Comparison of ENCODE assay signal across 9 cellular contexts in the genomic region with DNA sequence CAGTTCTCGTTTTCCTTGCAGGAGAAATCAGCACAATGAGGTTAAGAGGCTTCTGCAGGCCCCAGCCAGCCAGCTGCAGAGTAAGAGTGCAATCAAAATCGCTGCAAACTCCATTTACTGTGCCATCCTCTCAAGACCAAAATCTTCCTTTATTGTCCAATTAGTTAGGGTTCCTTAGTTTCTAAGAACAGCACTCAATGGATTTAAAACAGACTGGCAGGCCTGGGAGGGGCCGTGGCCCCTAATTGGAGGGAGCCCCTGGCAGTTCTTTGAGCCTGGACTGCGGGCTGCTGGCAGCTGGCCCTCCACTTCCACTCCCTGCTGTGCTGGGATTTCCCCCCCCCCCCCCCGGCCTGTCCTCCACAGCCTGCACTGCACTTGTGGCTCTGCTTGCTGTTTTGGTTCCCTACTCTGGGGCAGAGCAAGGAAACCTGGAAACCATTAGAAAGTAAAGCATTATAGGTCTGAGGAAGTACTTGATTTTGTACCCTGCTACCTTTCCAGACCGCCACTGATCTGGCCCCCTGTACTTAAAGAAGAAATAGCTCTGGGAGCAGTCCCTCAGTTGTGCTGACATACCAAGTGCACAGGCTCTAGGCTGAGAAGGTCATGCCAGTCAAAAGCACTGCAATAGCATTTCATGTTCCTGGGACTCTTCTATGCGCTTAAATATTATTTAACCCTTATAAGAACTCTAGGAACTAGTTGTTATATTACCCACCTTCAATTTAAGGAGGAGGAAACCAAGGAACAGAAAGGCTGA.
DNase-seq lines count a peak whose midpoint lies in the region; ATAC-seq and TF ChIP-seq lines count a peak whose summit lies in the region.
"Had no signal": no experiment of that assay in that cellular context is flagged by ENCODE, and none has a peak within 500 bp of the region (broad histone marks: within the 10 kb centered on the region; RNA-seq: fewer than 3 reads in every experiment).

No MANE protein-coding gene starts in this region.

- H3K9me3 ChIP-seq in HEK293 (ENCODE audit: control insufficient read depth, insufficient read depth, low read depth, low read length) = no peaks in the 10 kb centered on the region
- H3K9me3 ChIP-seq: ascending aorta had no signal

- POLR2A ChIA-PET in HEK293 (lab: Yijun Ruan, JAX) = no interaction called here

- H3K4me1 ChIP-seq in HEK293 (ENCODE audit: control insufficient read depth, insufficient read depth, low read length) = no peaks in the 10 kb centered on the region
- no peaks in the 10 kb centered on the region for H3K4me1 ChIP-seq in foreskin keratinocyte
- H3K4me1 ChIP-seq: ascending aorta had no signal

- no peaks in the 10 kb centered on the region for H3K36me3 ChIP-seq in HEK293 (ENCODE audit: control insufficient read depth in 2 of 2, insufficient read depth in 1 of 2, low read length in 2 of 2)
- H3K36me3 ChIP-seq: ascending aorta had no signal

- CTCF ChIA-PET in HEK293 (lab: Yijun Ruan, JAX) = interaction anchor here (0.5 to 1.0 kb wide), 3 partner anchors 20 to 122 kb away, joined by 3 to 5 read pairs (median 3); no protein-coding TSS in a partner anchor

- no peak overlapping the region for H3K27ac ChIP-seq in HEK293 (ENCODE audit: extremely low read depth, low read depth, low read length)
- H3K27ac ChIP-seq in foreskin keratinocyte = no peak overlapping the region
- H3K27ac ChIP-seq: ascending aorta had no signal

- no peak overlapping the region for H3K4me3 ChIP-seq in HEK293 (ENCODE audit: low read depth, low read length)
- H3K4me3 ChIP-seq: ascending aorta had no signal

- H3K27me3 ChIP-seq in foreskin keratinocyte = no peaks in the 10 kb centered on the region
- H3K27me3 ChIP-seq: ascending aorta had no signal

- DNase-seq in NCI-H345 treated with DMSO at 0.1 percent for 48 hours (lab: John Stamatoyannopoulos, UW; ENCODE audit: unreplicated experiment) = peak; percentile 49
- no peak for DNase-seq in foreskin keratinocyte
- peak; percentile 46 for DNase-seq in pons (ENCODE audit: low spot score)
- DNase-seq: naive thymus-derived CD4-positive, alpha-beta T cell had no signal

- peak; percentile 24 for ATAC-seq in foreskin keratinocyte
- ATAC-seq in GM21367 (IDR thresholded peaks at IDR 0.05; ENCODE audit: unreplicated experiment) = no peak
- no peak for ATAC-seq in GM18868 (IDR thresholded peaks at IDR 0.05; ENCODE audit: unreplicated experiment)
- ATAC-seq in HG03025 (IDR thresholded peaks at IDR 0.05; ENCODE audit: low FRiP score, unreplicated experiment) = no peak
- ATAC-seq: naive thymus-derived CD4-positive, alpha-beta T cell had no signal

- TF ChIP-seq CTCF in HEK293 (tag by site-specific recombination; IDR thresholded peaks at IDR 0.05) (no peak), foreskin keratinocyte (conservative IDR thresholded peaks at IDR 0.05) (no peak)

TF ChIP-seq in HEK293, 187 proteins besides CTCF, POLR2A, EP300 and RAD21:
- TF ChIP-seq ZBTB48 (tag by site-specific recombination; IDR thresholded peaks at IDR 0.05) (peak; percentile 35; the same call in 1 of the 2 replicates), GLIS1 (tag by site-specific recombination; IDR thresholded peaks at IDR 0.05) (peak; percentile 33; the same call in 1 of the 2 replicates), ZIC2 (tag by site-specific recombination; IDR thresholded peaks at IDR 0.05) (peak; percentile 65), ZNF341 (tag by site-specific recombination; IDR thresholded peaks at IDR 0.05; ENCODE audit: low read depth) (peak; percentile 55; the same call in 1 of the 2 replicates), ZNF175 (tag by site-specific recombination; IDR thresholded peaks at IDR 0.05) (no peak), SCRT2 (tag by site-specific recombination; IDR thresholded peaks at IDR 0.05) (peak; percentile 48; the same call in 1 of the 2 replicates)
- TF ChIP-seq, protein P1, sequence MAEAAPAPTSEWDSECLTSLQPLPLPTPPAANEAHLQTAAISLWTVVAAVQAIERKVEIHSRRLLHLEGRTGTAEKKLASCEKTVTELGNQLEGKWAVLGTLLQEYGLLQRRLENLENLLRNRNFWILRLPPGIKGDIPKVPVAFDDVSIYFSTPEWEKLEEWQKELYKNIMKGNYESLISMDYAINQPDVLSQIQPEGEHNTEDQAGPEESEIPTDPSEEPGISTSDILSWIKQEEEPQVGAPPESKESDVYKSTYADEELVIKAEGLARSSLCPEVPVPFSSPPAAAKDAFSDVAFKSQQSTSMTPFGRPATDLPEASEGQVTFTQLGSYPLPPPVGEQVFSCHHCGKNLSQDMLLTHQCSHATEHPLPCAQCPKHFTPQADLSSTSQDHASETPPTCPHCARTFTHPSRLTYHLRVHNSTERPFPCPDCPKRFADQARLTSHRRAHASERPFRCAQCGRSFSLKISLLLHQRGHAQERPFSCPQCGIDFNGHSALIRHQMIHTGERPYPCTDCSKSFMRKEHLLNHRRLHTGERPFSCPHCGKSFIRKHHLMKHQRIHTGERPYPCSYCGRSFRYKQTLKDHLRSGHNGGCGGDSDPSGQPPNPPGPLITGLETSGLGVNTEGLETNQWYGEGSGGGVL (tag by site-specific recombination; IDR thresholded peaks at IDR 0.05) = peak; percentile 82
- TF ChIP-seq, protein P2, sequence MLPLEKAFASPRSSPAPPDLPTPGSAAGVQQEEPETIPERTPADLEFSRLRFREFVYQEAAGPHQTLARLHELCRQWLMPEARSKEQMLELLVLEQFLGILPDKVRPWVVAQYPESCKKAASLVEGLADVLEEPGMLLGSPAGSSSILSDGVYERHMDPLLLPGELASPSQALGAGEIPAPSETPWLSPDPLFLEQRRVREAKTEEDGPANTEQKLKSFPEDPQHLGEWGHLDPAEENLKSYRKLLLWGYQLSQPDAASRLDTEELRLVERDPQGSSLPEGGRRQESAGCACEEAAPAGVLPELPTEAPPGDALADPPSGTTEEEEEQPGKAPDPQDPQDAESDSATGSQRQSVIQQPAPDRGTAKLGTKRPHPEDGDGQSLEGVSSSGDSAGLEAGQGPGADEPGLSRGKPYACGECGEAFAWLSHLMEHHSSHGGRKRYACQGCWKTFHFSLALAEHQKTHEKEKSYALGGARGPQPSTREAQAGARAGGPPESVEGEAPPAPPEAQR (tag by site-specific recombination; IDR thresholded peaks at IDR 0.05) = no peak

Comparison
In these comparisons a context has a peak if more than half of its experiments do, and no peak if none do; other contexts are left out.
1. DNase-seq: peak in NCI-H345 treated with DMSO at 0.1 percent for 48 hours (single experiment) and pons (single experiment); none in foreskin keratinocyte (0 of 2).